ENCODE assay signal across 8 cellular contexts in genomic region chr14:103629503-103630121, GRCh38. TPM values are rescaled to one million over a fixed set of nuclear protein-coding genes. Genes with fewer than 3 reads are reported as not detected.
A peak's percentile ranks its signal among the peaks of the same experiment; 100 is the strongest.
DNase-seq lines count a peak whose midpoint lies in the region; ATAC-seq and TF ChIP-seq lines count a peak whose summit lies in the region.

No MANE protein-coding gene starts in this region.

- TF ChIP-seq POLR2A in tibial nerve (IDR thresholded peaks at IDR 0.05): peak in 1 of 2 donors; percentile 36

- H2AFZ ChIP-seq in DND-41 (ENCODE audit: low read depth, low read length) (peak overlapping the region; percentile 98), fibroblast of lung (ENCODE audit: low read length) (no peak overlapping the region)

- no peaks in the 10 kb centered on the region for H3K27me3 ChIP-seq in DND-41 (ENCODE audit: insufficient read depth, low read length, poor library complexity)
- H3K27me3 ChIP-seq in fibroblast of lung (ENCODE audit: control insufficient read depth, insufficient read depth, low read length): no peaks in the 10 kb centered on the region
- H3K27me3 ChIP-seq in tibial nerve: no peaks in the 10 kb centered on the region

- TF ChIP-seq CTCF in DND-41 (IDR thresholded peaks at IDR 0.05; ENCODE audit: borderline replicate concordance, extremely low read depth, low read length, poor library complexity, severe bottlenecking): no peak
- TF ChIP-seq CTCF in LNCaP clone FGC (IDR thresholded peaks at IDR 0.05; ENCODE audit: control insufficient read depth, extremely low read depth, insufficient read depth): no peak
- TF ChIP-seq CTCF in fibroblast of lung (conservative IDR thresholded peaks at IDR 0.05 in 1 of 2, IDR thresholded peaks at IDR 0.05 in 1 of 2; ENCODE audit: low read depth in 1 of 2, low read length in 2 of 2): no peak
- TF ChIP-seq CTCF in tibial nerve (IDR thresholded peaks at IDR 0.05): no peak

- TF ChIP-seq EP300 in tibial nerve (IDR thresholded peaks at IDR 0.05): peak in 1 of 2 donors; percentile 58

- H3K36me3 ChIP-seq in DND-41 (ENCODE audit: insufficient read depth, low read length) (peaks cover 28% of the 10 kb centered on the region), fibroblast of lung (ENCODE audit: control insufficient read depth, insufficient read depth, low read length) (peaks cover under 1% of the 10 kb centered on the region), tibial nerve (peaks cover 0 to 6% (median 0%) of the 10 kb centered on the region in 3 donors)

- H3K4me1 Mint-ChIP-seq in activated T-cell treated with anti-CD3 and anti-CD28 coated beads, Interleukin-2, amount 50 U/mL, for 24 hours (ENCODE audit: low read depth): peaks cover 48% of the 10 kb centered on the region
- H3K4me1 Mint-ChIP-seq in naive thymus-derived CD8-positive, alpha-beta T cell: peaks cover 18 to 66% (median 44%) of the 10 kb centered on the region in 4 donors

- H3K4me1 ChIP-seq in DND-41 (ENCODE audit: insufficient read depth, low read length): peaks cover 44% of the 10 kb centered on the region
- peaks cover 22% of the 10 kb centered on the region for H3K4me1 ChIP-seq in fibroblast of lung (ENCODE audit: control insufficient read depth, extremely low read depth, insufficient read depth, low read length)
- H3K4me1 ChIP-seq in tibial nerve: peaks cover 0 to 69% (median 25%) of the 10 kb centered on the region in 4 donors

- H3K4me3 ChIP-seq in DND-41 (ENCODE audit: low read depth in 1 of 2, low read length in 2 of 2): peak overlapping the region; percentile 62 to 93
- H3K4me3 ChIP-seq in LNCaP clone FGC (ENCODE audit: low read depth, low read length): peak overlapping the region; percentile 80
- H3K4me3 ChIP-seq in fibroblast of lung (replicated peaks in 1 of 4; ENCODE audit: control extremely low read depth in 1 of 4, insufficient read depth in 1 of 4, low read depth in 3 of 4, low read length in 4 of 4): peak overlapping the region; percentile 75 to 98 (median 84)
- peak overlapping the region; percentile 83 to 95 (median 88) for H3K4me3 ChIP-seq in tibial nerve

- H3K79me2 ChIP-seq in DND-41 (ENCODE audit: insufficient read depth, low read length) (peaks cover 55% of the 10 kb centered on the region), fibroblast of lung (ENCODE audit: control insufficient read depth, insufficient read depth, low read length) (peaks cover 55% of the 10 kb centered on the region)

- no peaks in the 10 kb centered on the region for H3K9me3 Mint-ChIP-seq in activated T-cell treated with anti-CD3 and anti-CD28 coated beads, Interleukin-2, amount 50 U/mL, for 24 hours
- H3K9me3 Mint-ChIP-seq in naive thymus-derived CD8-positive, alpha-beta T cell: no peaks in the 10 kb centered on the region

- POLR2A ChIA-PET in naive thymus-derived CD8-positive, alpha-beta T cell (lab: Charles Lee): interaction anchor here (0.8 to 1.8 kb wide), 5 partner anchors 10 to 296 kb away, joined by 3 to 12 read pairs (median 5); partner anchors contain the start of genes BAG5, COA8, EIF5 and XRCC3

- peak overlapping the region; percentile 89 for H3K27ac Mint-ChIP-seq in activated T-cell treated with anti-CD3 and anti-CD28 coated beads, Interleukin-2, amount 50 U/mL, for 24 hours
- H3K27ac Mint-ChIP-seq in naive thymus-derived CD8-positive, alpha-beta T cell: peak overlapping the region; percentile 25 to 94 (median 89)

- H3K36me3 Mint-ChIP-seq in activated T-cell treated with anti-CD3 and anti-CD28 coated beads, Interleukin-2, amount 50 U/mL, for 24 hours (ENCODE audit: low read depth): peaks cover 25% of the 10 kb centered on the region
- H3K36me3 Mint-ChIP-seq in naive thymus-derived CD8-positive, alpha-beta T cell: peaks cover 0 to 14% (median 0%) of the 10 kb centered on the region in 3 donors

- H4K20me1 ChIP-seq in DND-41 (ENCODE audit: insufficient read depth, low read length): peaks cover 37% of the 10 kb centered on the region
- peaks cover 5% of the 10 kb centered on the region for H4K20me1 ChIP-seq in fibroblast of lung (ENCODE audit: control insufficient read depth, extremely low read depth, insufficient read depth, low read length)

- peak; percentile 55 for DNase-seq in DND-41
- DNase-seq in LNCaP clone FGC (ENCODE audit: low read depth): no peak
- peak; percentile 74 for DNase-seq in activated T-cell treated with anti-CD3 and anti-CD28 coated beads, Interleukin-2, amount 50 U/mL, for 24 hours
- peak in 1 of 2 donors; percentile 20 for DNase-seq in fibroblast of lung (ENCODE audit: low read depth in 2 of 2)
- DNase-seq in naive thymus-derived CD8-positive, alpha-beta T cell: peak; percentile 7 to 72 (median 33)
- peak in 1 of 2 donors; percentile 43 for DNase-seq in tibial nerve (ENCODE audit: low spot score in 2 of 2)
- no peak for DNase-seq in NCI-H1048 (lab: John Stamatoyannopoulos, UW)

- H3K4me2 ChIP-seq in DND-41 (ENCODE audit: insufficient read depth, low read length): peak overlapping the region; percentile 84
- H3K4me2 ChIP-seq in fibroblast of lung (ENCODE audit: extremely low read depth, insufficient read depth, low read length): peak overlapping the region; percentile 96

- H3K9me3 ChIP-seq in DND-41 (ENCODE audit: insufficient read depth, low read length, severe bottlenecking) (no peaks in the 10 kb centered on the region), fibroblast of lung (ENCODE audit: control insufficient read depth, insufficient read depth, low read depth, low read length) (no peaks in the 10 kb centered on the region), tibial nerve (no peaks in the 10 kb centered on the region)

- no peaks in the 10 kb centered on the region for H3K27me3 Mint-ChIP-seq in activated T-cell treated with anti-CD3 and anti-CD28 coated beads, Interleukin-2, amount 50 U/mL, for 24 hours
- no peaks in the 10 kb centered on the region for H3K27me3 Mint-ChIP-seq in naive thymus-derived CD8-positive, alpha-beta T cell

- peak; percentile 59 for ATAC-seq in DND-41 (ENCODE audit: insufficient read depth, low read depth)
- peak; percentile 25 for ATAC-seq in GM21515 (IDR thresholded peaks at IDR 0.05; ENCODE audit: unreplicated experiment)
- ATAC-seq in naive thymus-derived CD8-positive, alpha-beta T cell: peak; percentile 25 to 43

- H3K4me3 Mint-ChIP-seq in activated T-cell treated with anti-CD3 and anti-CD28 coated beads, Interleukin-2, amount 50 U/mL, for 24 hours: peak overlapping the region; percentile 89
- peak overlapping the region; percentile 83 to 90 (median 87) for H3K4me3 Mint-ChIP-seq in naive thymus-derived CD8-positive, alpha-beta T cell

- peak overlapping the region; percentile 81 for H3K9ac ChIP-seq in DND-41 (ENCODE audit: low read depth, low read length)
- peak overlapping the region; percentile 96 for H3K9ac ChIP-seq in fibroblast of lung (ENCODE audit: insufficient read depth, low read length)

- 1 to 2% methylated on average over 37 to 64 of the region's 71 CpGs for WGBS in tibial nerve, 2 donors

- H3K27ac ChIP-seq in DND-41 (ENCODE audit: low read length) (peak overlapping the region; percentile 81), fibroblast of lung (ENCODE audit: insufficient read depth, low read length) (peak overlapping the region; percentile 96), tibial nerve (peak overlapping the region; percentile 96 to 99 (median 98))

RNA-seq across cellular contexts. Expression of gene KLC1, which starts 0.6 kb away (rescaled TPM):
- 138 and 219 TPM in 2 replicates for total RNA-seq in fibroblast of lung
- polyA plus RNA-seq in fibroblast of lung: 180 and 185 TPM in 2 replicates
- polyA plus RNA-seq in fibroblast of lung (2012): 99.9 and 103 TPM in 2 replicates
- 26.2 and 48.7 TPM in 2 replicates for polyA minus RNA-seq in fibroblast of lung (ENCODE audit: low replicate concordance)
- 100 to 1,000 TPM; 242 to 252 TPM for total RNA-seq in naive thymus-derived CD8-positive, alpha-beta T cell
- polyA plus RNA-seq in naive thymus-derived CD8-positive, alpha-beta T cell: 10 to 100 TPM; 50.7 to 73.3 (median 58.2) TPM
- 100 to 1,000 TPM; 402 to 561 (median 495) TPM for total RNA-seq in tibial nerve

Comparison
In these comparisons a context has a peak if more than half of its experiments do, and no peak if none do; other contexts are left out.
1. DNase-seq: peak in DND-41 (single experiment), activated T-cell treated with anti-CD3 and anti-CD28 coated beads, Interleukin-2, amount 50 U/mL, for 24 hours (single experiment) and naive thymus-derived CD8-positive, alpha-beta T cell (10 of 10); none in LNCaP clone FGC (single experiment) and NCI-H1048 (single experiment).
2. Peak in every context shown above with its lines, with median percentiles within 50 percentile points of each other: ATAC-seq, H3K27ac ChIP-seq and H3K4me3 ChIP-seq.